In genomic region chr2:65287364-65287763, GRCh38 we compare ENCODE assay signal across 11 cellular contexts.
"Had no signal": no experiment of that assay in that cellular context is flagged by ENCODE, and none has a peak within 500 bp of the region (broad histone marks: within the 10 kb centered on the region; RNA-seq: fewer than 3 reads in every experiment).

No MANE protein-coding gene starts in this region.

- DNase-seq: GM23248, GOT3, H7, H9, HCEC 1CT, HFFc6 had no signal

- H3K36me3 ChIP-seq: HAP-1 had no signal

- H3K4me3 Mint-ChIP-seq: GM23338, H9, HFFc6 had no signal

- ATAC-seq: GM23338, HCT116 had no signal

- FAIRE-seq: H1, H54 had no signal

- H3K4me1 ChIP-seq: HAP-1 had no signal

- H3K4me2 ChIP-seq: GM23338 had no signal

- H3K9me3 ChIP-seq: HAP-1 had no signal

- H2AFZ ChIP-seq: GM23248, GM23338 had no signal

- H3K27ac Mint-ChIP-seq: GM23338, H9, HFFc6 had no signal

- H3K27ac ChIP-seq: GM23248 had no signal

- H3K4me3 ChIP-seq: GM23248, GM23338, HAP-1 had no signal

- H3K9me3 Mint-ChIP-seq: GM23338, H9, HFFc6 had no signal

- H3K9ac ChIP-seq: GM23248 had no signal
